13 cellular contexts compared by ENCODE assay signal in the genomic region with DNA sequence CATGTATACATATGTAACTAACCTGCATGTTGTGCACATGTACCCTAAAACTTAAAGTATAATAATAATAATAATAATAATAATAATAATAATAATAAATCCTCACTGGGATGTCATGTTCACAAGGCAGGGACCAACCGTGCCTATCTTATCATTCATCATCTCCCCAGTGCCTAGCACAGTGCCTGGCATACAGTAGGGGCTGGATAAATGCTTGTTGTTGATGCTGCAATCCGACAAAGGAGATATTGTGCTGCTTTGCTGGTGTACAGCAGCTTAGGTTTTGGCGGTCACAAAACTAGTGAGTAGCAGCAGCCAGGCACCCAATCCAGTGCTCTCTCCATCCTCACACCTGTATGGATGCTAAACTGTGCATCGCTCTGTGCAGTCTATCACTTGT.
DNase-seq lines count a peak whose midpoint lies in the region; ATAC-seq lines count a peak whose summit lies in the region.
"Had no signal": no experiment of that assay in that cellular context is flagged by ENCODE, and none has a peak within 500 bp of the region (broad histone marks: within the 10 kb centered on the region; RNA-seq: fewer than 3 reads in every experiment).

No MANE protein-coding gene starts in this region.

- no peaks in the 10 kb centered on the region for H3K79me2 ChIP-seq in GM23248 (ENCODE audit: insufficient read depth)

- 73 to 76% methylated on average over 4 of the region's 4 CpGs for WGBS in GM23248 (ENCODE audit: low coverage in 1 of 2, low lambda C conversion rate in 2 of 2, missing lambda C conversion rate in 2 of 2), 2 experiments

- H3K36me3 ChIP-seq in GM23248 (ENCODE audit: low read depth), result no peaks in the 10 kb centered on the region
- no peaks in the 10 kb centered on the region for H3K36me3 ChIP-seq in naive thymus-derived CD4-positive, alpha-beta T cell (ENCODE audit: control insufficient read depth in 2 of 3, insufficient read depth in 3 of 3, low read length in 3 of 3)
- H3K36me3 ChIP-seq: breast epithelium, lower lobe of right lung, upper lobe of right lung had no signal

- no peak overlapping the region for H3K9ac ChIP-seq in GM23248

- H3F3A ChIP-seq in GM23248 (ENCODE audit: insufficient read depth), result no peaks in the 10 kb centered on the region

- in situ Hi-C loops in GM23248 (cut with MboI), result no loop called here

- H3K9me2 ChIP-seq in GM23248 (ENCODE audit: insufficient read depth), result no peaks in the 10 kb centered on the region

- H3K4me1 Mint-ChIP-seq in activated CD4-positive, alpha-beta T cell treated with anti-CD3 and anti-CD28 coated beads, Interleukin-2, amount 10 ng/mL, durations not matched to agents 24 days and 14 days, result peaks cover 29% of the 10 kb centered on the region
- H3K4me1 Mint-ChIP-seq in T-helper 17 cell, result peaks cover 28% of the 10 kb centered on the region
- H3K4me1 Mint-ChIP-seq in naive thymus-derived CD4-positive, alpha-beta T cell, result peaks cover 20 to 58% (median 44%) of the 10 kb centered on the region in 7 donors

- no peaks in the 10 kb centered on the region for H4K20me1 ChIP-seq in GM23248 (ENCODE audit: insufficient read depth)

- CTCF ChIA-PET in naive thymus-derived CD4-positive, alpha-beta T cell (lab: Charles Lee), result interaction anchor here (0.6 to 3.6 kb wide), 15 partner anchors 10 to 240 kb away, joined by 3 to 32 read pairs (median 6); a partner anchor contains a TSS

- H3K9me3 Mint-ChIP-seq in activated CD4-positive, alpha-beta T cell treated with anti-CD3 and anti-CD28 coated beads, Interleukin-2, amount 10 ng/mL, durations not matched to agents 24 days and 14 days, result peaks cover 12% of the 10 kb centered on the region
- peaks cover 0 to 32% (median 18%) of the 10 kb centered on the region in 11 donors for H3K9me3 Mint-ChIP-seq in naive thymus-derived CD4-positive, alpha-beta T cell

- DNase-seq in activated CD4-positive, alpha-beta T cell treated with anti-CD3 and anti-CD28 coated beads, Interleukin-2, amount 10 ng/mL, durations not matched to agents 24 days and 14 days, result peak; percentile 56
- DNase-seq in activated CD4-positive, alpha-beta T cell treated with anti-CD3 and anti-CD28 coated beads, Interleukin-2, amount 50 U/mL, for 1 hour, result no peak
- DNase-seq in GM23248 (no peak), T-helper 17 cell (no peak), LoVo (ENCODE audit: low spot score) (no peak)
- no peak for DNase-seq in naive thymus-derived CD4-positive, alpha-beta T cell
- DNase-seq: cortex of kidney, upper lobe of right lung had no signal

- H3K4me1 ChIP-seq in GM23248 (ENCODE audit: insufficient read depth), result 0 out of 2 replicates have a peak, but pooled peaks cover 5% of the 10 kb centered on the region
- H3K4me1 ChIP-seq in naive thymus-derived CD4-positive, alpha-beta T cell (ENCODE audit: control insufficient read depth in 2 of 2, insufficient read depth in 2 of 2, low read length in 2 of 2), result peaks cover 17 to 25% of the 10 kb centered on the region in 2 donors
- H3K4me1 ChIP-seq: breast epithelium had no signal

- H3K27me3 ChIP-seq in GM23248 (replicated peaks; ENCODE audit: insufficient read depth), result no peaks in the 10 kb centered on the region
- no peaks in the 10 kb centered on the region for H3K27me3 ChIP-seq in naive thymus-derived CD4-positive, alpha-beta T cell (ENCODE audit: control insufficient read depth in 2 of 2, insufficient read depth in 2 of 2, low read length in 2 of 2)
- H3K27me3 ChIP-seq: breast epithelium, upper lobe of right lung had no signal

- H3K4me2 ChIP-seq in GM23248 (ENCODE audit: unreplicated experiment), result no peak overlapping the region

- intact Hi-C loops in activated CD4-positive, alpha-beta T cell treated with anti-CD3 and anti-CD28 coated beads, Interleukin-2, amount 10 ng/mL, durations not matched to agents 24 days and 14 days (cut with micrococcal nuclease), result loop anchor here (1.0 to 10.0 kb wide), 5 partner anchors 45 to 516 kb away; a partner anchor contains a TSS
- intact Hi-C loops in naive thymus-derived CD4-positive, alpha-beta T cell (cut with micrococcal nuclease), result loop anchor here (1.0 to 10.0 kb wide), 19 partner anchors 24 to 1198 kb away; a partner anchor contains a TSS

- no peak overlapping the region for H3K4me3 ChIP-seq in GM23248
- no peak overlapping the region for H3K4me3 ChIP-seq in naive thymus-derived CD4-positive, alpha-beta T cell (ENCODE audit: low read length)
- H3K4me3 ChIP-seq: lower lobe of right lung, upper lobe of right lung had no signal

- H3K36me3 Mint-ChIP-seq in activated CD4-positive, alpha-beta T cell treated with anti-CD3 and anti-CD28 coated beads, Interleukin-2, amount 10 ng/mL, durations not matched to agents 24 days and 14 days (ENCODE audit: low read depth), result peaks cover 17% of the 10 kb centered on the region
- H3K36me3 Mint-ChIP-seq in T-helper 17 cell (ENCODE audit: low read depth), result peaks cover 2% of the 10 kb centered on the region
- peaks cover 9 to 35% (median 17%) of the 10 kb centered on the region in 5 donors for H3K36me3 Mint-ChIP-seq in naive thymus-derived CD4-positive, alpha-beta T cell

- no peak overlapping the region for H3K27ac Mint-ChIP-seq in activated CD4-positive, alpha-beta T cell treated with anti-CD3 and anti-CD28 coated beads, Interleukin-2, amount 10 ng/mL, durations not matched to agents 24 days and 14 days
- H3K27ac Mint-ChIP-seq in T-helper 17 cell, result peak overlapping the region; percentile 95
- H3K27ac Mint-ChIP-seq in naive thymus-derived CD4-positive, alpha-beta T cell, result peak overlapping the region in 8 of 9 donors; percentile 83 to 93 (median 87)

- H3K4me3 Mint-ChIP-seq in activated CD4-positive, alpha-beta T cell treated with anti-CD3 and anti-CD28 coated beads, Interleukin-2, amount 10 ng/mL, durations not matched to agents 24 days and 14 days, result no peak overlapping the region
- H3K4me3 Mint-ChIP-seq in T-helper 17 cell, result no peak overlapping the region
- peak overlapping the region in 6 of 10 donors; percentile 14 to 88 (median 75) for H3K4me3 Mint-ChIP-seq in naive thymus-derived CD4-positive, alpha-beta T cell

- no peak overlapping the region for H3K27ac ChIP-seq in GM23248
- no peak overlapping the region for H3K27ac ChIP-seq in naive thymus-derived CD4-positive, alpha-beta T cell (ENCODE audit: low read depth, low read length)
- H3K27ac ChIP-seq: breast epithelium, HL-60, lower lobe of right lung, upper lobe of right lung had no signal

- H3K9me3 ChIP-seq in GM23248 (ENCODE audit: low read depth), result no peaks in the 10 kb centered on the region
- no peaks in the 10 kb centered on the region for H3K9me3 ChIP-seq in T-helper 17 cell (ENCODE audit: control insufficient read depth, low read length, poor library complexity, severe bottlenecking)
- H3K9me3 ChIP-seq in naive thymus-derived CD4-positive, alpha-beta T cell (ENCODE audit: control insufficient read depth in 2 of 3, low read length in 3 of 3), result peaks cover 0 to 9% (median 0%) of the 10 kb centered on the region in 3 experiments
- H3K9me3 ChIP-seq: breast epithelium, lower lobe of right lung, upper lobe of right lung had no signal

- H2AFZ ChIP-seq in GM23248, result peak overlapping the region; percentile 69; the same call in 1 of the 2 replicates

- POLR2A ChIA-PET in naive thymus-derived CD4-positive, alpha-beta T cell (lab: Charles Lee), result interaction anchor here (1.1 to 2.6 kb wide), 10 partner anchors 12 to 234 kb away, joined by 3 to 12 read pairs (median 6); a partner anchor contains a TSS

- ATAC-seq in T-helper 17 cell (no peak), GM18502 (IDR thresholded peaks at IDR 0.05; ENCODE audit: poor library complexity, unreplicated experiment) (no peak), GM21529 (IDR thresholded peaks at IDR 0.05; ENCODE audit: unreplicated experiment) (no peak)
- no peak for ATAC-seq in naive thymus-derived CD4-positive, alpha-beta T cell

- no peaks in the 10 kb centered on the region for H3K27me3 Mint-ChIP-seq in activated CD4-positive, alpha-beta T cell treated with anti-CD3 and anti-CD28 coated beads, Interleukin-2, amount 10 ng/mL, durations not matched to agents 24 days and 14 days
- no peaks in the 10 kb centered on the region for H3K27me3 Mint-ChIP-seq in T-helper 17 cell
- H3K27me3 Mint-ChIP-seq in naive thymus-derived CD4-positive, alpha-beta T cell, result no peaks in the 10 kb centered on the region

Comparison
In these comparisons a context has a peak if more than half of its experiments do, and no peak if none do; other contexts are left out.
1. H3K4me3 Mint-ChIP-seq: peak in naive thymus-derived CD4-positive, alpha-beta T cell (6 of 10); none in activated CD4-positive, alpha-beta T cell treated with anti-CD3 and anti-CD28 coated beads, Interleukin-2, amount 10 ng/mL, durations not matched to agents 24 days and 14 days (single experiment) and T-helper 17 cell (single experiment).